ENCODE assay signal across 13 cellular contexts in genomic region chr17:8868529-8868951, GRCh38. TPM values are rescaled to one million over a fixed set of nuclear protein-coding genes. Genes with fewer than 3 reads are reported as not detected.
DNase-seq lines count a peak whose midpoint lies in the region; ATAC-seq lines count a peak whose summit lies in the region.
"Had no signal": no experiment of that assay in that cellular context is flagged by ENCODE, and none has a peak within 500 bp of the region (broad histone marks: within the 10 kb centered on the region; RNA-seq: fewer than 3 reads in every experiment).

No MANE protein-coding gene starts in this region.

- H3K27me3 Mint-ChIP-seq in activated CD4-positive, alpha-beta T cell treated with anti-CD3 and anti-CD28 coated beads for 36 hours: no peaks in the 10 kb centered on the region
- no peaks in the 10 kb centered on the region for H3K27me3 Mint-ChIP-seq in naive thymus-derived CD4-positive, alpha-beta T cell

- DNase-seq in activated CD4-positive, alpha-beta T cell treated with anti-CD3 and anti-CD28 coated beads for 36 hours: peak; percentile 39
- no peak for DNase-seq in activated CD4-positive, alpha-beta T cell treated with anti-CD3 and anti-CD28 coated beads, Interleukin-2, amount 50 U/mL, for 4 hours
- peak; percentile 44 for DNase-seq in OCI-M1 (lab: John Stamatoyannopoulos, UW)
- DNase-seq in naive thymus-derived CD4-positive, alpha-beta T cell: no peak
- DNase-seq in NOMO-1 treated with DMSO at 0.1 percent for 48 hours (lab: John Stamatoyannopoulos, UW; ENCODE audit: unreplicated experiment): no peak
- DNase-seq in left colon: no peak
- DNase-seq: hippocampal formation; NCI-H446 treated with DMSO at 0.1 percent for 48 hours; stimulated activated CD8-positive, alpha-beta memory T cell treated with anti-CD3 and anti-CD28 coated beads, Interleukin-4, amount 100 ng/mL, for 48 hours had no signal

- H3K36me3 ChIP-seq in naive thymus-derived CD4-positive, alpha-beta T cell (ENCODE audit: control insufficient read depth in 2 of 3, insufficient read depth in 3 of 3, low read length in 3 of 3): no peaks in the 10 kb centered on the region

- peak; percentile 89 for ATAC-seq in activated CD4-positive, alpha-beta T cell treated with anti-CD3 and anti-CD28 coated beads for 36 hours
- peak; percentile 46 for ATAC-seq in GM21619 (IDR thresholded peaks at IDR 0.05; ENCODE audit: unreplicated experiment)
- ATAC-seq in naive thymus-derived CD4-positive, alpha-beta T cell: peak; percentile 54
- ATAC-seq in left colon: no peak
- ATAC-seq in HG02852 (IDR thresholded peaks at IDR 0.05; ENCODE audit: unreplicated experiment): no peak

- H3K4me3 Mint-ChIP-seq in activated CD4-positive, alpha-beta T cell treated with anti-CD3 and anti-CD28 coated beads for 36 hours: no peak overlapping the region
- peak overlapping the region in 4 of 10 donors; percentile 6 to 88 (median 40) for H3K4me3 Mint-ChIP-seq in naive thymus-derived CD4-positive, alpha-beta T cell
- H3K4me3 Mint-ChIP-seq: brain had no signal

- peaks cover 7 to 16% of the 10 kb centered on the region in 2 donors for H3K4me1 ChIP-seq in naive thymus-derived CD4-positive, alpha-beta T cell (ENCODE audit: control insufficient read depth in 2 of 2, insufficient read depth in 2 of 2, low read length in 2 of 2)

- CTCF ChIA-PET in activated CD4-positive, alpha-beta T cell treated with anti-CD3 and anti-CD28 coated beads for 36 hours (lab: Charles Lee): interaction anchor here (0.7 to 1.2 kb wide), 4 partner anchors 24 to 130 kb away, joined by 3 to 4 read pairs (median 3); no protein-coding TSS in a partner anchor
- CTCF ChIA-PET in naive thymus-derived CD4-positive, alpha-beta T cell (lab: Charles Lee): interaction anchor here (0.7 kb wide), 1 partner anchor 76 kb away, joined by 3 read pairs; no protein-coding TSS in a partner anchor

- peak overlapping the region; percentile 32 for H3K27ac Mint-ChIP-seq in activated CD4-positive, alpha-beta T cell treated with anti-CD3 and anti-CD28 coated beads for 36 hours
- H3K27ac Mint-ChIP-seq in naive thymus-derived CD4-positive, alpha-beta T cell: peak overlapping the region in 3 of 9 donors; percentile 18 to 92 (median 43)

- POLR2A ChIA-PET in activated CD4-positive, alpha-beta T cell treated with anti-CD3 and anti-CD28 coated beads for 36 hours (lab: Charles Lee): no interaction called here
- POLR2A ChIA-PET in naive thymus-derived CD4-positive, alpha-beta T cell (lab: Charles Lee): interaction anchor here (1.2 kb wide), 1 partner anchor 14 kb away, joined by 3 read pairs; no protein-coding TSS in a partner anchor

- no peak overlapping the region for H3K4me3 ChIP-seq in naive thymus-derived CD4-positive, alpha-beta T cell (ENCODE audit: low read length)

- H3K27me3 ChIP-seq in naive thymus-derived CD4-positive, alpha-beta T cell (ENCODE audit: control insufficient read depth in 2 of 2, insufficient read depth in 2 of 2, low read length in 2 of 2): no peaks in the 10 kb centered on the region

- intact Hi-C loops in activated CD4-positive, alpha-beta T cell treated with anti-CD3 and anti-CD28 coated beads for 36 hours (cut with DNase I, micrococcal nuclease): no loop called here
- intact Hi-C loops in naive thymus-derived CD4-positive, alpha-beta T cell (cut with micrococcal nuclease): loop anchor here in 1 of 2 donors (1.0 kb wide), 1 partner anchor 22 kb away; no protein-coding TSS in a partner anchor
- intact Hi-C loops in left colon (cut with DNase I, micrococcal nuclease): no loop called here

- H3K9me3 ChIP-seq in naive thymus-derived CD4-positive, alpha-beta T cell (ENCODE audit: control insufficient read depth in 2 of 3, low read length in 3 of 3): no peaks in the 10 kb centered on the region

- no peaks in the 10 kb centered on the region for H3K9me3 Mint-ChIP-seq in activated CD4-positive, alpha-beta T cell treated with anti-CD3 and anti-CD28 coated beads for 36 hours (ENCODE audit: low read depth)
- H3K9me3 Mint-ChIP-seq in naive thymus-derived CD4-positive, alpha-beta T cell: peaks cover 0 to 1% (median 0%) of the 10 kb centered on the region in 11 donors

- no peak overlapping the region for H3K27ac ChIP-seq in naive thymus-derived CD4-positive, alpha-beta T cell (ENCODE audit: low read depth, low read length)

- H3K36me3 Mint-ChIP-seq in activated CD4-positive, alpha-beta T cell treated with anti-CD3 and anti-CD28 coated beads for 36 hours (ENCODE audit: low read depth): no peaks in the 10 kb centered on the region
- H3K36me3 Mint-ChIP-seq in naive thymus-derived CD4-positive, alpha-beta T cell: peaks cover 7 to 11% (median 10%) of the 10 kb centered on the region in 5 donors
- H3K36me3 Mint-ChIP-seq: brain had no signal

- peaks cover 27% of the 10 kb centered on the region for H3K4me1 Mint-ChIP-seq in activated CD4-positive, alpha-beta T cell treated with anti-CD3 and anti-CD28 coated beads for 36 hours
- peaks cover 21 to 41% (median 34%) of the 10 kb centered on the region in 7 donors for H3K4me1 Mint-ChIP-seq in naive thymus-derived CD4-positive, alpha-beta T cell

RNA-seq across cellular contexts. Expression of gene PIK3R6, which starts 1.1 kb away (rescaled TPM):
- total RNA-seq in activated CD4-positive, alpha-beta T cell treated with anti-CD3 and anti-CD28 coated beads for 36 hours: 1 to 10 TPM in 1 of 2 experiments, under 1 TPM in 1; 0.96 to 1.8 TPM
- 10 to 100 TPM in 1 of 5 experiments, 1 to 10 TPM in 2, under 1 TPM in 2; 0.40 to 11.3 (median 1.1) TPM for total RNA-seq in naive thymus-derived CD4-positive, alpha-beta T cell
- polyA plus RNA-seq in naive thymus-derived CD4-positive, alpha-beta T cell: under 1 TPM; 0.06 to 0.37 TPM
- under 1 TPM; 0.27 to 0.89 TPM for total RNA-seq in left colon
- total RNA-seq: lung microvascular endothelial cell had no signal

Comparison
In these comparisons a context has a peak if more than half of its experiments do, and no peak if none do; other contexts are left out.
1. DNase-seq: peak in activated CD4-positive, alpha-beta T cell treated with anti-CD3 and anti-CD28 coated beads for 36 hours (single experiment) and OCI-M1 (single experiment); none in activated CD4-positive, alpha-beta T cell treated with anti-CD3 and anti-CD28 coated beads, Interleukin-2, amount 50 U/mL, for 4 hours (0 of 2), naive thymus-derived CD4-positive, alpha-beta T cell (0 of 9), NOMO-1 treated with DMSO at 0.1 percent for 48 hours (single experiment) and left colon (0 of 2).
2. ATAC-seq: peak in activated CD4-positive, alpha-beta T cell treated with anti-CD3 and anti-CD28 coated beads for 36 hours (single experiment), GM21619 (single experiment) and naive thymus-derived CD4-positive, alpha-beta T cell (single experiment); none in left colon (single experiment) and HG02852 (single experiment).